In genomic region chr9:128006360-128007024, GRCh38 we compare ENCODE assay signal across 1 cellular context.
TF ChIP-seq lines count a peak whose summit lies in the region.

No MANE protein-coding gene starts in this region.

TF ChIP-seq in SK-N-SH, 30 proteins besides CTCF, POLR2A, EP300 and RAD21 (continued from another document):
- 0 out of 2 replicates have a peak, but pooled peaks have one; percentile 9 for TF ChIP-seq PBX3 (IDR thresholded peaks at IDR 0.05)
- peak; percentile 75 for TF ChIP-seq NFIC (IDR thresholded peaks at IDR 0.05; ENCODE audit: borderline replicate concordance)
